ENCODE assay signal across 10 cellular contexts in the genomic region with DNA sequence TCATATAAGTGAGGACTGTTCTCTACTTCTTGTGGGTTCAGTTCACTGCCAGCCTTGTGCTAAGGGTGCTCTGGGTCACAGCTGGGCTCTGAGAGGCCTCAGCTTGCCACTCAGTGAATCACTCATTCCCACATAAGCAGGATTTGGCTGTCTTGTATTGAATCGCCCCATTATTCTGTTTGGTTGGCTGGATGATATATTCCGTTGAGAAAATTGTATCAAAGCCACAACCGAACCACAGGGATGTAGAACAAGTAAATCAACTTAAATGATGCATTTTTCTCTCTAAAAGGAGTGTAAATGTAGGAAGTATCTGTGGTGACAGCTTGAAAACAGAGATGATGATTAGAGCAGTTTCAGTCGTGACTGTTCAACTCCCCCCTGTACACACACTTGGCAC. TPM values are rescaled to one million over a fixed set of nuclear protein-coding genes. Genes with fewer than 3 reads are reported as not detected.
DNase-seq lines count a peak whose midpoint lies in the region; ATAC-seq and TF ChIP-seq lines count a peak whose summit lies in the region.
"Had no signal": no experiment of that assay in that cellular context is flagged by ENCODE, and none has a peak within 500 bp of the region (broad histone marks: within the 10 kb centered on the region; RNA-seq: fewer than 3 reads in every experiment).

No MANE protein-coding gene starts in this region.

- peaks cover 96% of the 10 kb centered on the region for H3K79me2 ChIP-seq in DOHH2 (ENCODE audit: control insufficient read depth, low read length)

- H3K27ac ChIP-seq in DOHH2 (ENCODE audit: low read depth, low read length): 0 out of 2 replicates have a peak overlapping the region, but pooled peaks have one; percentile 2
- H3K27ac ChIP-seq: heart right ventricle had no signal

- no peaks in the 10 kb centered on the region for H3K27me3 ChIP-seq in DOHH2 (ENCODE audit: control insufficient read depth, low read length)
- H3K27me3 ChIP-seq in MG63: no peaks in the 10 kb centered on the region
- H3K27me3 ChIP-seq: heart right ventricle had no signal

- H3K4me3 ChIP-seq in DOHH2 (ENCODE audit: low read length) (no peak overlapping the region), MG63 (no peak overlapping the region)
- H3K4me3 ChIP-seq: heart right ventricle had no signal

- TF ChIP-seq CTCF in DOHH2 (IDR thresholded peaks at IDR 0.05; ENCODE audit: low read depth, low read length, poor library complexity, severe bottlenecking): no peak

- ATAC-seq in left lobe of liver: no peak

- H3K9me3 ChIP-seq in DOHH2 (ENCODE audit: control insufficient read depth, insufficient read depth, low read length) (no peaks in the 10 kb centered on the region), MG63 (peaks cover 3% of the 10 kb centered on the region; the same call in 1 of the 2 replicates)

- H3K36me3 ChIP-seq in DOHH2 (ENCODE audit: control insufficient read depth, low read length): peaks cover 7% of the 10 kb centered on the region; the same call in 1 of the 2 replicates
- H3K36me3 ChIP-seq in MG63: no peaks in the 10 kb centered on the region
- H3K36me3 ChIP-seq: heart right ventricle had no signal

- no peaks in the 10 kb centered on the region for H3K9me2 ChIP-seq in DOHH2 (replicated peaks; ENCODE audit: control insufficient read depth, low read length)

- peak; percentile 19 for DNase-seq in MG63
- peak; percentile 83 for DNase-seq in astrocyte of the hippocampus (ENCODE audit: low read depth, low spot score)
- DNase-seq in renal cortical epithelial cell (ENCODE audit: low read depth): peak; percentile 54
- no peak for DNase-seq in mesenteric fat pad (ENCODE audit: low spot score)
- no peak for DNase-seq in SHP77 (lab: John Stamatoyannopoulos, UW)
- no peak for DNase-seq in retina
- no peak for DNase-seq in left lobe of liver (ENCODE audit: low spot score)
- DNase-seq: heart right ventricle; NK-92 treated with Interleukin-12 subunit alpha and Interleukin-12 subunit beta, amount 100 ng/mL, for 24 hours had no signal

- peak overlapping the region; percentile 22 for H3K4me2 ChIP-seq in DOHH2 (ENCODE audit: low read length)

- peaks cover 10% of the 10 kb centered on the region; the same call in 1 of the 2 replicates for H4K20me1 ChIP-seq in DOHH2 (ENCODE audit: control insufficient read depth, insufficient read depth, low read depth, low read length)

- H3F3A ChIP-seq in DOHH2 (ENCODE audit: control insufficient read depth, insufficient read depth): 0 out of 2 replicates have a peak, but pooled peaks cover 5% of the 10 kb centered on the region

- H3K4me1 ChIP-seq in DOHH2 (ENCODE audit: control insufficient read depth, low read length): peaks cover 63% of the 10 kb centered on the region

RNA-seq across cellular contexts. Expression of gene TTC39C, which starts 39.6 kb away (rescaled TPM):
- total RNA-seq in MG63 (2014; rRNA removed; shearing (Covaris generic); ENCODE audit: low replicate concordance): 4.2 and 4.3 TPM in 2 replicates
- total RNA-seq in renal cortical epithelial cell: 26.9 and 42.0 TPM in 2 replicates
- total RNA-seq in mesenteric fat pad: 46.7 TPM
- 133 TPM for total RNA-seq in left lobe of liver

Comparison
In these comparisons a context has a peak if more than half of its experiments do, and no peak if none do; other contexts are left out.
1. DNase-seq: peak in MG63 (single experiment), astrocyte of the hippocampus (single experiment) and renal cortical epithelial cell (single experiment); none in mesenteric fat pad (single experiment), SHP77 (0 of 2), retina (single experiment) and left lobe of liver (single experiment).